16 cellular contexts compared by ENCODE assay signal in genomic region chr2:187461294-187462261, GRCh38. TPM values are rescaled to one million over a fixed set of nuclear protein-coding genes. Genes with fewer than 3 reads are reported as not detected.
DNase-seq lines count a peak whose midpoint lies in the region; ATAC-seq and TF ChIP-seq lines count a peak whose summit lies in the region.
"Had no signal": no experiment of that assay in that cellular context is flagged by ENCODE, and none has a peak within 500 bp of the region (broad histone marks: within the 10 kb centered on the region; RNA-seq: fewer than 3 reads in every experiment).

No MANE protein-coding gene starts in this region.

- POLR2A ChIA-PET in CD4-positive, alpha-beta memory T cell (lab: Charles Lee; ENCODE audit: partially characterized antibody): no interaction called here

- ATAC-seq in HG02623 (IDR thresholded peaks at IDR 0.05; ENCODE audit: unreplicated experiment) (no peak), GM21619 (IDR thresholded peaks at IDR 0.05; ENCODE audit: unreplicated experiment) (no peak)
- ATAC-seq: T-helper 17 cell had no signal

- no peak overlapping the region for H3K9ac ChIP-seq in endocrine pancreas (ENCODE audit: control insufficient read depth, insufficient read depth, low read length)

- no peaks in the 10 kb centered on the region for H3K36me3 ChIP-seq in endocrine pancreas (ENCODE audit: control insufficient read depth, insufficient read depth, low read length)
- H3K36me3 ChIP-seq in stomach: no peaks in the 10 kb centered on the region
- no peaks in the 10 kb centered on the region for H3K36me3 ChIP-seq in CD4-positive, alpha-beta memory T cell (ENCODE audit: insufficient read depth, low read length)

- peaks cover 3% of the 10 kb centered on the region for H3K4me1 ChIP-seq in endocrine pancreas (ENCODE audit: control insufficient read depth, insufficient read depth, low read length)
- no peaks in the 10 kb centered on the region for H3K4me1 ChIP-seq in stomach
- H3K4me1 ChIP-seq in CD4-positive, alpha-beta memory T cell (ENCODE audit: insufficient read depth, low read length): no peaks in the 10 kb centered on the region

- no peaks in the 10 kb centered on the region for H3K9me3 ChIP-seq in endocrine pancreas (ENCODE audit: control insufficient read depth, low read length)
- no peaks in the 10 kb centered on the region for H3K9me3 ChIP-seq in stomach
- no peaks in the 10 kb centered on the region for H3K9me3 ChIP-seq in CD4-positive, alpha-beta memory T cell (ENCODE audit: control insufficient read depth in 1 of 2, low read length in 2 of 2)

- peak overlapping the region; percentile 45 for H3K4me3 ChIP-seq in endocrine pancreas (ENCODE audit: control insufficient read depth, insufficient read depth, low read length)
- H3K4me3 ChIP-seq in stomach: peak overlapping the region; percentile 17 to 37 (median 22)
- no peak overlapping the region for H3K4me3 ChIP-seq in CD4-positive, alpha-beta memory T cell (ENCODE audit: low read length in 2 of 2)
- H3K4me3 ChIP-seq: dorsolateral prefrontal cortex had no signal

- TF ChIP-seq EP300 in stomach (IDR thresholded peaks at IDR 0.05): no peak

- no peak overlapping the region for H3K27ac ChIP-seq in stomach
- no peak overlapping the region for H3K27ac ChIP-seq in CD4-positive, alpha-beta memory T cell (ENCODE audit: low read depth, low read length)
- H3K27ac ChIP-seq: dorsolateral prefrontal cortex had no signal

- DNase-seq in NCI-H2029 (lab: John Stamatoyannopoulos, UW) (peak; percentile 34), iPS-NIHi11 (ENCODE audit: low spot score) (peak; percentile 7), stomach (no peak)
- DNase-seq in activated CD8-positive, alpha-beta memory T cell treated with anti-CD3 and anti-CD28 coated beads, Interleukin-2, amount 50 U/mL, for 4 hours: no peak
- no peak for DNase-seq in CD4-positive, alpha-beta memory T cell
- DNase-seq: activated CD4-positive, alpha-beta memory T cell treated with anti-CD3 and anti-CD28 coated beads for 36 hours; activated naive CD4-positive, alpha-beta T cell treated with anti-CD3 and anti-CD28 coated beads, Interleukin-2, amount 50 U/mL, for 16 hours; CD4-positive, CD25-positive, alpha-beta regulatory T cell; NCI-H187; T-helper 17 cell had no signal

- peaks cover 0 to 2% (median 0%) of the 10 kb centered on the region in 8 donors for H3K9me3 Mint-ChIP-seq in CD4-positive, alpha-beta memory T cell
- H3K9me3 Mint-ChIP-seq: activated CD4-positive, alpha-beta memory T cell treated with anti-CD3 and anti-CD28 coated beads for 36 hours; CD4-positive, CD25-positive, alpha-beta regulatory T cell; nephron had no signal

- H3K4me1 Mint-ChIP-seq in CD4-positive, alpha-beta memory T cell: no peaks in the 10 kb centered on the region
- H3K4me1 Mint-ChIP-seq: CD4-positive, CD25-positive, alpha-beta regulatory T cell; nephron had no signal

- no peaks in the 10 kb centered on the region for H3K27me3 ChIP-seq in endocrine pancreas (ENCODE audit: control insufficient read depth, insufficient read depth, low read length)
- no peaks in the 10 kb centered on the region for H3K27me3 ChIP-seq in stomach
- H3K27me3 ChIP-seq in CD4-positive, alpha-beta memory T cell (ENCODE audit: insufficient read depth, low read length): no peaks in the 10 kb centered on the region

- no peak overlapping the region for H3K27ac Mint-ChIP-seq in CD4-positive, alpha-beta memory T cell
- H3K27ac Mint-ChIP-seq: activated CD4-positive, alpha-beta memory T cell treated with anti-CD3 and anti-CD28 coated beads for 36 hours; CD4-positive, CD25-positive, alpha-beta regulatory T cell; nephron; T-helper 17 cell had no signal

- CTCF ChIA-PET in CD4-positive, alpha-beta memory T cell (lab: Charles Lee; ENCODE audit: partially characterized antibody): no interaction called here

- H3K4me3 Mint-ChIP-seq in CD4-positive, alpha-beta memory T cell: no peak overlapping the region
- H3K4me3 Mint-ChIP-seq: activated CD4-positive, alpha-beta memory T cell treated with anti-CD3 and anti-CD28 coated beads for 36 hours; CD4-positive, CD25-positive, alpha-beta regulatory T cell; nephron; T-helper 17 cell had no signal

- H3K36me3 Mint-ChIP-seq in CD4-positive, alpha-beta memory T cell: no peaks in the 10 kb centered on the region
- H3K36me3 Mint-ChIP-seq: activated CD4-positive, alpha-beta memory T cell treated with anti-CD3 and anti-CD28 coated beads for 36 hours; CD4-positive, CD25-positive, alpha-beta regulatory T cell had no signal

- TF ChIP-seq CTCF in stomach (IDR thresholded peaks at IDR 0.05): no peak

- 59 to 74% (median 64%) methylated on average over 28 of the region's 28 CpGs for WGBS in stomach, 5 donors

- intact Hi-C loops in stomach (cut with DNase I; ENCODE audit: low total_unique reads): no loop called here
- intact Hi-C loops in CD4-positive, alpha-beta memory T cell (cut with micrococcal nuclease): no loop called here

- H3K27me3 Mint-ChIP-seq in CD4-positive, alpha-beta memory T cell: no peaks in the 10 kb centered on the region
- H3K27me3 Mint-ChIP-seq: activated CD4-positive, alpha-beta memory T cell treated with anti-CD3 and anti-CD28 coated beads for 36 hours; CD4-positive, CD25-positive, alpha-beta regulatory T cell; T-helper 17 cell had no signal

- no peak for TF ChIP-seq POLR2A in stomach (IDR thresholded peaks at IDR 0.05)

RNA-seq across cellular contexts. Expression of gene CALCRL, which starts 13.5 kb away (rescaled TPM):
- total RNA-seq in stomach: 10 to 100 TPM in 2 of 5 donors, 1 to 10 TPM in 3; 2.3 to 88.3 (median 5.3) TPM
- 1 to 10 TPM; 1.6 to 2.6 (median 2.0) TPM for polyA plus RNA-seq in stomach
- total RNA-seq in CD4-positive, alpha-beta memory T cell: under 1 TPM in 1 of 2 experiments, not detected in 1; 0.23 TPM
- not detected for polyA plus RNA-seq in CD4-positive, alpha-beta memory T cell
- total RNA-seq: HT-29 had no signal

Comparison
In these comparisons a context has a peak if more than half of its experiments do, and no peak if none do; other contexts are left out.
1. DNase-seq: peak in NCI-H2029 (single experiment) and iPS-NIHi11 (single experiment); none in stomach (single experiment), activated CD8-positive, alpha-beta memory T cell treated with anti-CD3 and anti-CD28 coated beads, Interleukin-2, amount 50 U/mL, for 4 hours (single experiment) and CD4-positive, alpha-beta memory T cell (0 of 5).
2. H3K4me3 ChIP-seq: peak in endocrine pancreas (single experiment) and stomach (4 of 4); none in CD4-positive, alpha-beta memory T cell (0 of 2).